Comparison of ENCODE assay signal across 34 cellular contexts in genomic region chr2:240182476-240182875, GRCh38. TPM values are rescaled to one million over a fixed set of nuclear protein-coding genes. Genes with fewer than 3 reads are reported as not detected.
"Had no signal": no experiment of that assay in that cellular context is flagged by ENCODE, and none has a peak within 500 bp of the region (broad histone marks: within the 10 kb centered on the region; RNA-seq: fewer than 3 reads in every experiment).

No MANE protein-coding gene starts in this region.

- H3K27me3 ChIP-seq: adrenal gland had no signal

- H3K4me1 Mint-ChIP-seq: activated CD4-positive, alpha-beta memory T cell treated with anti-CD3 and anti-CD28 coated beads, Interleukin-2, amount 10 ng/mL, durations not matched to agents 7 days and 5 days; activated T-helper 17 cell treated with anti-CD3 and anti-CD28 coated beads, Interleukin-2, amount 50 U/mL, for 72 hours; central memory CD8-positive, alpha-beta T cell had no signal

- H3K36me3 ChIP-seq: adrenal gland had no signal

- H3K9me3 Mint-ChIP-seq: activated CD4-positive, alpha-beta memory T cell treated with anti-CD3 and anti-CD28 coated beads, Interleukin-2, amount 10 ng/mL, durations not matched to agents 7 days and 5 days; activated T-cell treated with anti-CD3 and anti-CD28 coated beads, Interleukin-2, amount 50 U/mL, for 72 hours; activated T-helper 17 cell treated with anti-CD3 and anti-CD28 coated beads, Interleukin-2, amount 50 U/mL, for 72 hours; central memory CD8-positive, alpha-beta T cell had no signal

- DNase-seq: activated CD4-positive, alpha-beta memory T cell treated with anti-CD3 and anti-CD28 coated beads, Interleukin-2, amount 10 ng/mL, durations not matched to agents 7 days and 5 days; activated CD4-positive, alpha-beta T cell treated with anti-CD3 and anti-CD28 coated beads for 1 hour; activated CD4-positive, alpha-beta T cell treated with anti-CD3 and anti-CD28 coated beads for 48 hours; activated CD4-positive, CD25-positive, alpha-beta regulatory T cell; activated CD8-positive, alpha-beta memory T cell treated with anti-CD3 and anti-CD28 coated beads for 24 hours; activated gamma-delta T cell treated with Interleukin-2 at 50 U/mL for 16 hours; activated naive CD4-positive, alpha-beta T cell treated with anti-CD3 and anti-CD28 coated beads for 36 hours; activated T-cell treated with anti-CD3 and anti-CD28 coated beads, Interleukin-2, amount 50 U/mL, for 1 hour; activated T-cell treated with anti-CD3 and anti-CD28 coated beads, Interleukin-2, amount 50 U/mL, for 72 hours; adrenal gland; NCI-H1092 treated with DMSO at 0.1 percent for 48 hours; NCI-H1417 treated with DMSO at 0.1 percent for 48 hours; NCI-H187 treated with DMSO at 0.1 percent for 48 hours; NCI-H2081; NCI-H2227 treated with DMSO at 0.1 percent for 48 hours; NCI-H446; NCI-H526; NCI-H748 treated with DMSO at 0.1 percent for 48 hours; PC-9; Right ventricle myocardium superior; SW 1271; T-helper 1 cell; T-helper 2 cell; T-helper 9 cell had no signal

- H3K36me3 Mint-ChIP-seq: activated naive CD4-positive, alpha-beta T cell treated with anti-CD3 and anti-CD28 coated beads, Interleukin-2, amount 50 U/mL, for 72 hours; brain had no signal

- H3K27ac ChIP-seq: adrenal gland, PC-9, RWPE1, VCaP had no signal

- ATAC-seq: activated naive CD4-positive, alpha-beta T cell treated with anti-CD3 and anti-CD28 coated beads, Interleukin-2, amount 50 U/mL, for 72 hours; activated T-cell treated with anti-CD3 and anti-CD28 coated beads, Interleukin-2, amount 50 U/mL, for 72 hours; activated T-helper 17 cell treated with anti-CD3 and anti-CD28 coated beads, Interleukin-2, amount 50 U/mL, for 72 hours; K562 had no signal

- H3K4me3 ChIP-seq: adrenal gland, K562, PC-9 had no signal

- H3K4me3 Mint-ChIP-seq: activated CD4-positive, alpha-beta memory T cell treated with anti-CD3 and anti-CD28 coated beads, Interleukin-2, amount 10 ng/mL, durations not matched to agents 7 days and 5 days; activated naive CD4-positive, alpha-beta T cell treated with anti-CD3 and anti-CD28 coated beads for 36 hours; activated T-cell treated with anti-CD3 and anti-CD28 coated beads, Interleukin-2, amount 50 U/mL, for 72 hours; activated T-helper 17 cell treated with anti-CD3 and anti-CD28 coated beads, Interleukin-2, amount 50 U/mL, for 72 hours; brain; central memory CD8-positive, alpha-beta T cell had no signal

- H3K27ac Mint-ChIP-seq: activated CD4-positive, alpha-beta memory T cell treated with anti-CD3 and anti-CD28 coated beads, Interleukin-2, amount 10 ng/mL, durations not matched to agents 7 days and 5 days; activated naive CD4-positive, alpha-beta T cell treated with anti-CD3 and anti-CD28 coated beads for 36 hours; activated naive CD4-positive, alpha-beta T cell treated with anti-CD3 and anti-CD28 coated beads, Interleukin-2, amount 50 U/mL, for 72 hours; activated T-cell treated with anti-CD3 and anti-CD28 coated beads, Interleukin-2, amount 50 U/mL, for 72 hours; activated T-helper 17 cell treated with anti-CD3 and anti-CD28 coated beads, Interleukin-2, amount 50 U/mL, for 72 hours; brain had no signal

- H3K4me1 ChIP-seq: adrenal gland had no signal

- H3K9me3 ChIP-seq: adrenal gland had no signal

RNA-seq across cellular contexts. Expression of gene OTOS, which starts 42.0 kb away (rescaled TPM):
- total RNA-seq: activated CD4-positive, alpha-beta memory T cell treated with anti-CD3 and anti-CD28 coated beads, Interleukin-2, amount 10 ng/mL, durations not matched to agents 7 days and 5 days; activated naive CD4-positive, alpha-beta T cell treated with anti-CD3 and anti-CD28 coated beads for 36 hours; activated naive CD4-positive, alpha-beta T cell treated with anti-CD3 and anti-CD28 coated beads, Interleukin-2, amount 50 U/mL, for 72 hours; activated T-cell treated with anti-CD3 and anti-CD28 coated beads, Interleukin-2, amount 50 U/mL, for 72 hours; activated T-helper 17 cell treated with anti-CD3 and anti-CD28 coated beads, Interleukin-2, amount 50 U/mL, for 72 hours; adrenal gland; bronchial epithelial cell; K562; M059J; OCI-LY7; PC-9; Right ventricle myocardium superior had no signal
- polyA plus RNA-seq: adrenal gland, K562 had no signal
